In genomic region chr12:52235001-52235760, GRCh38 we compare ENCODE assay signal across 13 cellular contexts. TPM values are rescaled to one million over a fixed set of nuclear protein-coding genes. Genes with fewer than 3 reads are reported as not detected.
DNase-seq lines count a peak whose midpoint lies in the region; ATAC-seq, FAIRE-seq and TF ChIP-seq lines count a peak whose summit lies in the region.
"Had no signal": no experiment of that assay in that cellular context is flagged by ENCODE, and none has a peak within 500 bp of the region (broad histone marks: within the 10 kb centered on the region; RNA-seq: fewer than 3 reads in every experiment).

No MANE protein-coding gene starts in this region.

- CTCF ChIA-PET in SK-N-SH (lab: Yijun Ruan, JAX): interaction anchor here (0.7 to 1.5 kb wide), 4 partner anchors 11 to 102 kb away, joined by 3 to 7 read pairs (median 4); no protein-coding TSS in a partner anchor

- H3K4me1 Mint-ChIP-seq in T-helper 17 cell (peaks cover 5% of the 10 kb centered on the region), type B pancreatic cell (ENCODE audit: unreplicated experiment) (peaks cover 35% of the 10 kb centered on the region)

- peaks cover 0 to 10% of the 10 kb centered on the region in 2 experiments; a peak in 2 of 4 replicates for H3K4me1 ChIP-seq in SK-N-SH (ENCODE audit: control insufficient read depth in 1 of 2, insufficient read depth in 2 of 2, low read depth in 1 of 2, low read length in 1 of 2)
- peaks cover 42% of the 10 kb centered on the region for H3K4me1 ChIP-seq in keratinocyte (ENCODE audit: control insufficient read depth, extremely low read depth, insufficient read depth, low read length)

- H3K36me3 ChIP-seq in SK-N-SH (replicated peaks in 1 of 2; ENCODE audit: control insufficient read depth in 1 of 2, insufficient read depth in 2 of 2, low read length in 1 of 2): no peaks in the 10 kb centered on the region
- no peaks in the 10 kb centered on the region for H3K36me3 ChIP-seq in keratinocyte (ENCODE audit: control insufficient read depth in 2 of 2, extremely low read depth in 1 of 2, insufficient read depth in 2 of 2, low read length in 2 of 2)

- DNase-seq in SK-N-SH (peak; percentile 16), T-helper 17 cell (no peak), keratinocyte (ENCODE audit: low read depth, low spot score) (no peak), type B pancreatic cell (ENCODE audit: extremely low spot score, unreplicated experiment) (no peak), AML-193 (lab: John Stamatoyannopoulos, UW) (no peak), NCI-H2081 treated with DMSO at 0.1 percent for 48 hours (lab: John Stamatoyannopoulos, UW) (no peak), nucleus accumbens (lab: John Stamatoyannopoulos, UW) (no peak)
- DNase-seq: activated CD8-positive, alpha-beta memory T cell treated with anti-CD3 and anti-CD28 coated beads, Interleukin-2, amount 50 U/mL, for 48 hours; substantia nigra had no signal

- H3K36me3 Mint-ChIP-seq in T-helper 17 cell (ENCODE audit: low read depth): peaks cover 13% of the 10 kb centered on the region
- no peaks in the 10 kb centered on the region for H3K36me3 Mint-ChIP-seq in type B pancreatic cell
- H3K36me3 Mint-ChIP-seq: natural killer cell treated with Interleukin-12 subunit alpha and Interleukin-12 subunit beta and Interleukin-15 and Interleukin-18, amount 100 ng/mL, for 72 hours had no signal

- no peak overlapping the region for H3K4me3 Mint-ChIP-seq in T-helper 17 cell
- peak overlapping the region; percentile 74 for H3K4me3 Mint-ChIP-seq in type B pancreatic cell
- H3K4me3 Mint-ChIP-seq: natural killer cell treated with Interleukin-12 subunit alpha and Interleukin-12 subunit beta and Interleukin-15 and Interleukin-18, amount 100 ng/mL, for 72 hours had no signal

- dilution Hi-C loops in keratinocyte (cut with MboI; ENCODE audit: extremely low pct_ligation_motif_present, low sequenced_read_pairs): no loop called here

- 80% methylated on average over 10 of the region's 15 CpGs for WGBS in SK-N-SH (ENCODE audit: low lambda C conversion rate)

- TF ChIP-seq CTCF in SK-N-SH (IDR thresholded peaks at IDR 0.05): no peak
- TF ChIP-seq CTCF in keratinocyte (optimal IDR thresholded peaks at IDR 0.05 in 1 of 3, IDR thresholded peaks at IDR 0.05 in 1 of 3, conservative IDR thresholded peaks at IDR 0.05 in 1 of 3; ENCODE audit: extremely low read depth in 1 of 3, insufficient read depth in 2 of 3, low read length in 3 of 3): no peak
- TF ChIP-seq CTCF in type B pancreatic cell (conservative IDR thresholded peaks at IDR 0.05): no peak

- no peak overlapping the region for H3K9ac ChIP-seq in SK-N-SH
- H3K9ac ChIP-seq in keratinocyte (ENCODE audit: control insufficient read depth, extremely low read depth, insufficient read depth, low read length): no peak overlapping the region

- H3K27me3 Mint-ChIP-seq in T-helper 17 cell: peaks cover 54% of the 10 kb centered on the region
- peaks cover 44% of the 10 kb centered on the region for H3K27me3 Mint-ChIP-seq in type B pancreatic cell

- POLR2A ChIA-PET in SK-N-SH (lab: Yijun Ruan, JAX): no interaction called here

- H3K27ac Mint-ChIP-seq in T-helper 17 cell (peak overlapping the region; percentile 24), type B pancreatic cell (peak overlapping the region; percentile 63)
- H3K27ac Mint-ChIP-seq: natural killer cell treated with Interleukin-12 subunit alpha and Interleukin-12 subunit beta and Interleukin-15 and Interleukin-18, amount 100 ng/mL, for 72 hours had no signal

- H3K9me2 ChIP-seq in SK-N-SH: no peaks in the 10 kb centered on the region

- no peaks in the 10 kb centered on the region for H3K9me1 ChIP-seq in keratinocyte (ENCODE audit: control insufficient read depth, extremely low read depth, insufficient read depth, low read length)

- no peak for TF ChIP-seq RAD21 in SK-N-SH (IDR thresholded peaks at IDR 0.05; ENCODE audit: low read length)

- H4K20me1 ChIP-seq in SK-N-SH (ENCODE audit: insufficient read depth): no peaks in the 10 kb centered on the region
- H4K20me1 ChIP-seq in keratinocyte (ENCODE audit: control insufficient read depth, extremely low read depth, insufficient read depth, low read length): no peaks in the 10 kb centered on the region

- no peak for TF ChIP-seq EP300 in SK-N-SH (IDR thresholded peaks at IDR 0.05; ENCODE audit: borderline replicate concordance in 1 of 2, low read depth in 1 of 2, low read length in 1 of 2)

- no peak overlapping the region for H2AFZ ChIP-seq in SK-N-SH (ENCODE audit: low read depth)
- H2AFZ ChIP-seq in keratinocyte (ENCODE audit: control insufficient read depth, low read length): no peak overlapping the region

- no peak for FAIRE-seq in keratinocyte (lab: Jason Lieb, UNC)

- no peaks in the 10 kb centered on the region for H3K79me2 ChIP-seq in SK-N-SH (ENCODE audit: insufficient read depth)
- H3K79me2 ChIP-seq in keratinocyte (ENCODE audit: control insufficient read depth, insufficient read depth, low read length): no peaks in the 10 kb centered on the region

- peaks cover 9% of the 10 kb centered on the region for H3F3A ChIP-seq in SK-N-SH (replicated peaks; ENCODE audit: insufficient read depth)

- no peak overlapping the region for H3K4me2 ChIP-seq in SK-N-SH
- peak overlapping the region; percentile 29 for H3K4me2 ChIP-seq in keratinocyte (ENCODE audit: control insufficient read depth, extremely low read depth, insufficient read depth, low read depth, low read length)

- no peak overlapping the region for H3K4me3 ChIP-seq in SK-N-SH (ENCODE audit: low read depth in 2 of 2, low read length in 1 of 2)
- no peak overlapping the region for H3K4me3 ChIP-seq in keratinocyte (ENCODE audit: control insufficient read depth in 2 of 3, extremely low read depth in 1 of 3, insufficient read depth in 2 of 3, low read depth in 1 of 3, low read length in 3 of 3)
- H3K4me3 ChIP-seq: SK-N-MC, skin epidermis had no signal

- H3K9me3 Mint-ChIP-seq in type B pancreatic cell: no peaks in the 10 kb centered on the region
- H3K9me3 Mint-ChIP-seq: natural killer cell treated with Interleukin-12 subunit alpha and Interleukin-12 subunit beta and Interleukin-15 and Interleukin-18, amount 100 ng/mL, for 72 hours had no signal

- no peak overlapping the region for H3K27ac ChIP-seq in SK-N-SH (ENCODE audit: low read depth in 2 of 2, low read length in 1 of 2)
- no peak overlapping the region for H3K27ac ChIP-seq in keratinocyte (ENCODE audit: control insufficient read depth, insufficient read depth, low read length)
- H3K27ac ChIP-seq: SK-N-MC had no signal

- ATAC-seq in SK-N-SH treated with all-trans-retinoic acid at 6 μM for 48 hours (no peak), T-helper 17 cell (no peak)
- ATAC-seq: natural killer cell treated with Interleukin-12 subunit alpha and Interleukin-12 subunit beta and Interleukin-15 and Interleukin-18, amount 100 ng/mL, for 72 hours had no signal

- H3K9me3 ChIP-seq in SK-N-SH (no peaks in the 10 kb centered on the region), T-helper 17 cell (ENCODE audit: control insufficient read depth, low read length, poor library complexity, severe bottlenecking) (no peaks in the 10 kb centered on the region), keratinocyte (ENCODE audit: control insufficient read depth, low read depth, low read length) (no peaks in the 10 kb centered on the region)

- H3K27me3 ChIP-seq in SK-N-SH (ENCODE audit: insufficient read depth) (no peaks in the 10 kb centered on the region), keratinocyte (ENCODE audit: control insufficient read depth, extremely low read depth, insufficient read depth, low read length) (no peaks in the 10 kb centered on the region)

RNA-seq across cellular contexts. Expression of gene KRT7, which starts 2.1 kb away (rescaled TPM):
- polyA plus RNA-seq in SK-N-SH (2012; rRNA removed) (3.2 and 5.4 TPM in 2 replicates), keratinocyte (112 to 224 TPM (median 117 TPM) in 3 replicates)
- 2.9 TPM in 2 replicates for polyA plus RNA-seq in SK-N-SH (2012; cell fraction: cytosol; rRNA removed)
- 1.9 and 3.3 TPM in 2 replicates for polyA plus RNA-seq in SK-N-SH (2012; cell fraction: nucleus; rRNA removed)
- total RNA-seq in T-helper 17 cell (under 1 TPM in 1 of 2 donors, not detected in 1; 0.70 TPM), type B pancreatic cell (ENCODE audit: low replicate concordance) (125 and 293 TPM in 2 replicates)
- 24.1 TPM for polyA plus RNA-seq in keratinocyte (2011; ENCODE audit: low read depth)
- 212 and 224 TPM in 2 replicates for polyA plus RNA-seq in keratinocyte (2011; cell fraction: cytosol; rRNA removed)
- 226 and 228 TPM in 2 replicates for polyA plus RNA-seq in keratinocyte (2011; cell fraction: nucleus; rRNA removed)
- polyA plus RNA-seq in keratinocyte (2012; ENCODE audit: low replicate concordance): 12.2 and 287 TPM in 2 replicates
- polyA minus RNA-seq in keratinocyte: 128 to 386 TPM (median 130 TPM) in 3 replicates
- polyA minus RNA-seq in keratinocyte (2011; cell fraction: cytosol; rRNA and poly(A)+ RNA removed): 274 TPM
- 101 and 129 TPM in 2 replicates for polyA minus RNA-seq in keratinocyte (2011; cell fraction: nucleus; rRNA and poly(A)+ RNA removed)

RNA-seq across cellular contexts. Expression of gene KRT86, which starts 39.3 kb away (rescaled TPM):
- polyA plus RNA-seq in SK-N-SH (2012; rRNA removed) (0.34 and 0.56 TPM in 2 replicates), keratinocyte (0.03 TPM in 1 of 3 replicates, not detected in the others)
- polyA plus RNA-seq in SK-N-SH (2012; cell fraction: cytosol; rRNA removed): 0.18 and 0.20 TPM in 2 replicates
- polyA plus RNA-seq in SK-N-SH (2012; cell fraction: nucleus; rRNA removed): 0.99 and 1.1 TPM in 2 replicates
- total RNA-seq in T-helper 17 cell (under 1 TPM in 1 of 2 donors, not detected in 1; 0.21 TPM), type B pancreatic cell (ENCODE audit: low replicate concordance) (0.14 TPM in 1 of 2 replicates, not detected in the other)
- not detected for polyA plus RNA-seq in keratinocyte (2011; ENCODE audit: low read depth)
- not detected in 2 replicates for polyA plus RNA-seq in keratinocyte (2011; cell fraction: cytosol; rRNA removed)
- not detected in 2 replicates for polyA plus RNA-seq in keratinocyte (2011; cell fraction: nucleus; rRNA removed)
- 0.20 TPM in 1 of 2 replicates, not detected in the other for polyA plus RNA-seq in keratinocyte (2012; ENCODE audit: low replicate concordance)
- polyA minus RNA-seq in keratinocyte: not detected in 3 replicates
- polyA minus RNA-seq in keratinocyte (2011; cell fraction: cytosol; rRNA and poly(A)+ RNA removed): not detected
- polyA minus RNA-seq in keratinocyte (2011; cell fraction: nucleus; rRNA and poly(A)+ RNA removed): not detected in 2 replicates

RNA-seq across cellular contexts. Expression of gene KRT80, which starts 43.4 kb away (rescaled TPM):
- polyA plus RNA-seq in SK-N-SH (2012; rRNA removed) (14.9 and 17.4 TPM in 2 replicates), keratinocyte (3.3 to 7.2 TPM (median 4.1 TPM) in 3 replicates)
- 8.1 and 10.8 TPM in 2 replicates for polyA plus RNA-seq in SK-N-SH (2012; cell fraction: cytosol; rRNA removed)
- 21.6 and 31.9 TPM in 2 replicates for polyA plus RNA-seq in SK-N-SH (2012; cell fraction: nucleus; rRNA removed)
- total RNA-seq in T-helper 17 cell (not detected), type B pancreatic cell (ENCODE audit: low replicate concordance) (23.1 and 65.1 TPM in 2 replicates)
- 109 TPM for polyA plus RNA-seq in keratinocyte (2011; ENCODE audit: low read depth)
- 4.2 and 7.4 TPM in 2 replicates for polyA plus RNA-seq in keratinocyte (2011; cell fraction: cytosol; rRNA removed)
- polyA plus RNA-seq in keratinocyte (2011; cell fraction: nucleus; rRNA removed): 7.3 and 11.7 TPM in 2 replicates
- 7.1 and 246 TPM in 2 replicates for polyA plus RNA-seq in keratinocyte (2012; ENCODE audit: low replicate concordance)
- 4.3 to 10.4 TPM (median 6.0 TPM) in 3 replicates for polyA minus RNA-seq in keratinocyte
- polyA minus RNA-seq in keratinocyte (2011; cell fraction: cytosol; rRNA and poly(A)+ RNA removed): 7.9 TPM
- polyA minus RNA-seq in keratinocyte (2011; cell fraction: nucleus; rRNA and poly(A)+ RNA removed): 6.9 and 10.4 TPM in 2 replicates
- total RNA-seq: natural killer cell treated with Interleukin-12 subunit alpha and Interleukin-12 subunit beta and Interleukin-15 and Interleukin-18, amount 100 ng/mL, for 72 hours had no signal

RNA-seq across cellular contexts. Expression of gene KRT81, which starts 56.2 kb away (rescaled TPM):
- polyA plus RNA-seq in SK-N-SH (2012; rRNA removed): 0.80 and 1.9 TPM in 2 replicates
- 0.42 and 0.83 TPM in 2 replicates for polyA plus RNA-seq in SK-N-SH (2012; cell fraction: cytosol; rRNA removed)
- polyA plus RNA-seq in SK-N-SH (2012; cell fraction: nucleus; rRNA removed): 1.1 and 1.8 TPM in 2 replicates
- total RNA-seq in T-helper 17 cell: not detected
- 0.03 to 0.15 TPM in 2 of 3 replicates, not detected in the other for polyA plus RNA-seq in keratinocyte
- 0.96 TPM for polyA plus RNA-seq in keratinocyte (2011; ENCODE audit: low read depth)
- 0.04 and 0.05 TPM in 2 replicates for polyA plus RNA-seq in keratinocyte (2011; cell fraction: cytosol; rRNA removed)
- polyA plus RNA-seq in keratinocyte (2011; cell fraction: nucleus; rRNA removed): 0.09 TPM in 1 of 2 replicates, not detected in the other
- polyA plus RNA-seq in keratinocyte (2012; ENCODE audit: low replicate concordance): 0.09 and 0.95 TPM in 2 replicates
- polyA minus RNA-seq in keratinocyte: 0.20 TPM in 1 of 3 replicates, not detected in the others
- not detected for polyA minus RNA-seq in keratinocyte (2011; cell fraction: cytosol; rRNA and poly(A)+ RNA removed)
- not detected in 2 replicates for polyA minus RNA-seq in keratinocyte (2011; cell fraction: nucleus; rRNA and poly(A)+ RNA removed)
- total RNA-seq in type B pancreatic cell (ENCODE audit: low replicate concordance): 0.31 TPM in 2 replicates

Comparison
In these comparisons a context has a peak if more than half of its experiments do, and no peak if none do; other contexts are left out.
1. RNA of gene KRT7, which starts 2.1 kb away (total RNA-seq): 125 to 293 TPM in type B pancreatic cell; 0.70 TPM in T-helper 17 cell; every median in the first group is over 10 times any median in the second.
2. RNA of gene KRT80, which starts 43.4 kb away (total RNA-seq): 23.1 to 65.1 TPM in type B pancreatic cell; not detected in T-helper 17 cell; every median in the first group is over 10 times any median in the second.